24 cellular contexts compared by ENCODE assay signal in genomic region chr17:35844547-35844946, GRCh38. TPM values are rescaled to one million over a fixed set of nuclear protein-coding genes. Genes with fewer than 3 reads are reported as not detected.
"Had no signal": no experiment of that assay in that cellular context is flagged by ENCODE, and none has a peak within 500 bp of the region (broad histone marks: within the 10 kb centered on the region; RNA-seq: fewer than 3 reads in every experiment).

No MANE protein-coding gene starts in this region.

- H3K27ac Mint-ChIP-seq: activated B cell treated with CpG ODN at 0.5 μM for 24 hours; activated CD4-positive, alpha-beta T cell treated with anti-CD3 and anti-CD28 coated beads, Interleukin-2, amount 10 ng/mL, durations not matched to agents 24 days and 14 days; activated CD8-positive, alpha-beta T cell treated with anti-CD3 and anti-CD28 coated beads for 36 hours; dendritic cell treated with granulocyte-macrophage colony-stimulating factor and Interleukin-4, amounts not matched to agents 40 ng/mL and 50 ng/mL, for 4 days; nephron had no signal

- FAIRE-seq: astrocyte, bronchial epithelial cell, kidney had no signal

- H3K27me3 Mint-ChIP-seq: activated B cell treated with CpG ODN at 0.5 μM for 24 hours; activated CD4-positive, alpha-beta T cell treated with anti-CD3 and anti-CD28 coated beads, Interleukin-2, amount 10 ng/mL, durations not matched to agents 24 days and 14 days; activated CD8-positive, alpha-beta T cell treated with anti-CD3 and anti-CD28 coated beads for 36 hours; dendritic cell treated with granulocyte-macrophage colony-stimulating factor and Interleukin-4, amounts not matched to agents 40 ng/mL and 50 ng/mL, for 4 days had no signal

- H3K9me3 ChIP-seq: esophagus muscularis mucosa, gastroesophageal sphincter, heart left ventricle, testis, upper lobe of right lung had no signal

- H3K9me3 Mint-ChIP-seq: activated B cell treated with CpG ODN at 0.5 μM for 24 hours; activated CD4-positive, alpha-beta T cell treated with anti-CD3 and anti-CD28 coated beads, Interleukin-2, amount 10 ng/mL, durations not matched to agents 24 days and 14 days; activated CD8-positive, alpha-beta T cell treated with anti-CD3 and anti-CD28 coated beads for 36 hours; dendritic cell treated with granulocyte-macrophage colony-stimulating factor and Interleukin-4, amounts not matched to agents 40 ng/mL and 50 ng/mL, for 4 days; nephron had no signal

- H3K4me1 ChIP-seq: gastroesophageal sphincter, testis, upper lobe of right lung had no signal

- H3K4me3 Mint-ChIP-seq: activated B cell treated with CpG ODN at 0.5 μM for 24 hours; activated CD4-positive, alpha-beta T cell treated with anti-CD3 and anti-CD28 coated beads, Interleukin-2, amount 10 ng/mL, durations not matched to agents 24 days and 14 days; activated CD8-positive, alpha-beta T cell treated with anti-CD3 and anti-CD28 coated beads for 36 hours; dendritic cell treated with granulocyte-macrophage colony-stimulating factor and Interleukin-4, amounts not matched to agents 40 ng/mL and 50 ng/mL, for 4 days; nephron had no signal

- DNase-seq: activated B cell treated with CpG ODN at 0.5 μM for 24 hours; activated CD4-positive, alpha-beta T cell treated with anti-CD3 and anti-CD28 coated beads, Interleukin-2, amount 10 ng/mL, durations not matched to agents 24 days and 14 days; activated CD8-positive, alpha-beta T cell treated with anti-CD3 and anti-CD28 coated beads for 36 hours; activated effector memory CD4-positive, alpha-beta T cell treated with anti-CD3 and anti-CD28 coated beads, Interleukin-2, amount 50 U/mL, for 16 hours; activated naive CD4-positive, alpha-beta T cell treated with anti-CD3 and anti-CD28 coated beads, Interleukin-2, amount 50 U/mL, for 16 hours; activated T-cell treated with anti-CD3 and anti-CD28 coated beads, Interleukin-2, amount 50 U/mL, for 1 hour; effector CD8-positive, alpha-beta T cell; heart left ventricle; kidney; midbrain; occipital lobe; retina; stimulated activated CD4-positive, alpha-beta T cell treated with anti-CD3 and anti-CD28 coated beads, Interleukin-2, amount 100 ng/mL, for 24 hours; testis; upper lobe of right lung had no signal

- H3K27me3 ChIP-seq: esophagus muscularis mucosa, gastroesophageal sphincter, heart left ventricle, testis, upper lobe of right lung had no signal

- H3K27ac ChIP-seq: esophagus muscularis mucosa, gastroesophageal sphincter, heart left ventricle, testis, upper lobe of right lung had no signal

- H3K4me3 ChIP-seq: esophagus muscularis mucosa, gastroesophageal sphincter, heart left ventricle, lung, testis, upper lobe of right lung had no signal

- H3K4me1 Mint-ChIP-seq: activated B cell treated with CpG ODN at 0.5 μM for 24 hours, nephron had no signal

RNA-seq across cellular contexts. Expression of gene HEATR9, which starts 24.1 kb away (rescaled TPM):
- total RNA-seq: activated B cell treated with CpG ODN at 0.5 μM for 24 hours; activated CD4-positive, alpha-beta T cell treated with anti-CD3 and anti-CD28 coated beads, Interleukin-2, amount 10 ng/mL, durations not matched to agents 24 days and 14 days; astrocyte; bronchial epithelial cell; cerebellum; left lobe of liver; occipital lobe had no signal
- polyA plus RNA-seq: heart left ventricle had no signal

RNA-seq across cellular contexts. Expression of gene CCL5, which starts 35.6 kb away (rescaled TPM):
- total RNA-seq: bronchial epithelial cell had no signal

RNA-seq across cellular contexts. Expression of gene MMP28, which starts 49.1 kb away (rescaled TPM):
- total RNA-seq: activated B cell treated with CpG ODN at 0.5 μM for 24 hours; activated CD4-positive, alpha-beta T cell treated with anti-CD3 and anti-CD28 coated beads, Interleukin-2, amount 10 ng/mL, durations not matched to agents 24 days and 14 days had no signal
